In genomic region chr18:62729487-62730386, GRCh38 we compare ENCODE assay signal across 15 cellular contexts. TPM values are rescaled to one million over a fixed set of nuclear protein-coding genes. Genes with fewer than 3 reads are reported as not detected.
DNase-seq lines count a peak whose midpoint lies in the region; ATAC-seq and TF ChIP-seq lines count a peak whose summit lies in the region.
"Had no signal": no experiment of that assay in that cellular context is flagged by ENCODE, and none has a peak within 500 bp of the region (broad histone marks: within the 10 kb centered on the region; RNA-seq: fewer than 3 reads in every experiment).

No MANE protein-coding gene starts in this region.

- no peak overlapping the region for H3K4me3 Mint-ChIP-seq in endodermal cell
- H3K4me3 Mint-ChIP-seq: activated naive CD8-positive, alpha-beta T cell treated with anti-CD3 and anti-CD28 coated beads for 36 hours; CD8-positive, alpha-beta memory T cell; T-helper 1 cell treated with Interleukin-12 subunit alpha and Interleukin-12 subunit beta and Interleukin-4 antibody, amounts not matched to agents 30 μg/mL and 1 μg/mL, for 36 hours had no signal

- 91 to 94% methylated on average over 8 to 12 of the region's 13 CpGs for WGBS in endodermal cell (ENCODE audit: insufficient coverage in 1 of 2, insufficient read length in 1 of 2), 2 experiments

- H3K9me3 ChIP-seq in endodermal cell (ENCODE audit: control insufficient read depth, low read length): peaks cover 15% of the 10 kb centered on the region
- H3K9me3 ChIP-seq in ascending aorta: peaks cover 0 to 14% of the 10 kb centered on the region in 2 donors
- H3K9me3 ChIP-seq: gastrocnemius medialis had no signal

- ATAC-seq in GM18858 (IDR thresholded peaks at IDR 0.05; ENCODE audit: unreplicated experiment) (peak; percentile 85), GM21529 (IDR thresholded peaks at IDR 0.05; ENCODE audit: unreplicated experiment) (peak; percentile 93), HG03108 (IDR thresholded peaks at IDR 0.05; ENCODE audit: unreplicated experiment) (peak; percentile 77)

- intact Hi-C loops in ascending aorta (cut with DNase I): no loop called here

- no peaks in the 10 kb centered on the region for H3K27me3 ChIP-seq in endodermal cell (ENCODE audit: control insufficient read depth, insufficient read depth, low read length, poor library complexity, severe bottlenecking)
- H3K27me3 ChIP-seq in ascending aorta: no peaks in the 10 kb centered on the region
- H3K27me3 ChIP-seq: gastrocnemius medialis had no signal

- peak overlapping the region; percentile 52 for H3K27ac Mint-ChIP-seq in endodermal cell
- H3K27ac Mint-ChIP-seq: activated naive CD8-positive, alpha-beta T cell treated with anti-CD3 and anti-CD28 coated beads for 36 hours; CD8-positive, alpha-beta memory T cell; T-helper 1 cell treated with Interleukin-12 subunit alpha and Interleukin-12 subunit beta and Interleukin-4 antibody, amounts not matched to agents 30 μg/mL and 1 μg/mL, for 36 hours had no signal

- no peaks in the 10 kb centered on the region for H3K4me1 ChIP-seq in endodermal cell (ENCODE audit: control insufficient read depth, insufficient read depth, low read length)
- H3K4me1 ChIP-seq in ascending aorta: no peaks in the 10 kb centered on the region

- H3K4me1 Mint-ChIP-seq in endodermal cell: peaks cover 6% of the 10 kb centered on the region
- H3K4me1 Mint-ChIP-seq: activated naive CD8-positive, alpha-beta T cell treated with anti-CD3 and anti-CD28 coated beads for 36 hours had no signal

- H3K27me3 Mint-ChIP-seq in endodermal cell (ENCODE audit: insufficient read depth): no peaks in the 10 kb centered on the region
- H3K27me3 Mint-ChIP-seq: activated naive CD8-positive, alpha-beta T cell treated with anti-CD3 and anti-CD28 coated beads for 36 hours; CD8-positive, alpha-beta memory T cell had no signal

- no peak for DNase-seq in endodermal cell
- no peak for DNase-seq in DMS 273 treated with DMSO at 0.1 percent for 48 hours (lab: John Stamatoyannopoulos, UW)
- no peak for DNase-seq in ascending aorta (ENCODE audit: low spot score in 2 of 2)
- no peak for DNase-seq in stimulated activated CD4-positive, alpha-beta T cell treated with anti-CD3 and anti-CD28 coated beads, Interleukin-12 subunit alpha, Interleukin-12 subunit beta, amount 100 ng/mL, for 4 hours
- DNase-seq in amniotic stem cell (lab: John Stamatoyannopoulos, UW): no peak
- DNase-seq: activated naive CD8-positive, alpha-beta T cell treated with anti-CD3 and anti-CD28 coated beads for 36 hours; CD8-positive, alpha-beta memory T cell; gastrocnemius medialis; NCI-H1417; stimulated activated CD4-positive, alpha-beta T cell treated with anti-CD3 and anti-CD28 coated beads, Interleukin-2, amount 100 ng/mL, for 24 hours had no signal

- peaks cover 13% of the 10 kb centered on the region for H3K9me3 Mint-ChIP-seq in endodermal cell

- no peak overlapping the region for H3K9ac ChIP-seq in endodermal cell (ENCODE audit: extremely low read depth, low read length, poor library complexity, severe bottlenecking)

- H3K27ac ChIP-seq in endodermal cell (ENCODE audit: low read depth, low read length) (no peak overlapping the region), ascending aorta (no peak overlapping the region)
- H3K27ac ChIP-seq: coronary artery, gastrocnemius medialis had no signal

- H3K36me3 ChIP-seq in endodermal cell (ENCODE audit: control insufficient read depth, insufficient read depth, low read length) (no peaks in the 10 kb centered on the region), ascending aorta (no peaks in the 10 kb centered on the region)
- H3K36me3 ChIP-seq: gastrocnemius medialis had no signal

- TF ChIP-seq CTCF in endodermal cell (conservative IDR thresholded peaks at IDR 0.05) (no peak), ascending aorta (IDR thresholded peaks at IDR 0.05) (no peak)

- peaks cover 26% of the 10 kb centered on the region for H3K36me3 Mint-ChIP-seq in endodermal cell (ENCODE audit: low read depth)

- H3K4me3 ChIP-seq in endodermal cell (ENCODE audit: low read length) (no peak overlapping the region), ascending aorta (no peak overlapping the region)
- H3K4me3 ChIP-seq: coronary artery, gastrocnemius medialis had no signal

RNA-seq across cellular contexts. Expression of gene PHLPP1, which starts 14.4 kb away (rescaled TPM):
- total RNA-seq in endodermal cell (10 to 100 TPM; 19.8 to 28.1 TPM), ascending aorta (9.8 TPM)
- 18.1 TPM for polyA plus RNA-seq in endodermal cell (2013, experiment 1 of 2)
- polyA plus RNA-seq in endodermal cell (2013, experiment 2 of 2): 16.0 TPM
